In genomic region chr17:36074365-36074764, GRCh38 we compare ENCODE assay signal across 20 cellular contexts. TPM values are rescaled to one million over a fixed set of nuclear protein-coding genes. Genes with fewer than 3 reads are reported as not detected.
A peak's percentile ranks its signal among the peaks of the same experiment; 100 is the strongest.
DNase-seq lines count a peak whose midpoint lies in the region; ATAC-seq and TF ChIP-seq lines count a peak whose summit lies in the region.
"Had no signal": no experiment of that assay in that cellular context is flagged by ENCODE, and none has a peak within 500 bp of the region (broad histone marks: within the 10 kb centered on the region; RNA-seq: fewer than 3 reads in every experiment).

No MANE protein-coding gene starts in this region.

- no peaks in the 10 kb centered on the region for H3K4me1 ChIP-seq in heart left ventricle
- H3K4me1 ChIP-seq: Caco-2 had no signal

- intact Hi-C loops in activated naive CD4-positive, alpha-beta T cell treated with anti-CD3 and anti-CD28 coated beads for 36 hours (cut with micrococcal nuclease), result loop anchor here (10.0 kb wide), 1 partner anchor 220 kb away; no protein-coding TSS in a partner anchor
- intact Hi-C loops in heart left ventricle (cut with DNase I), result loop anchor here in 5 of 10 donors (5.0 to 10.0 kb wide), 4 partner anchors 52 to 107 kb away; no protein-coding TSS in a partner anchor

- H3K27ac ChIP-seq in heart left ventricle, result no peak overlapping the region
- H3K27ac ChIP-seq: GM23248 had no signal

- peaks cover 0 to 8% (median 3%) of the 10 kb centered on the region in 12 donors for H3K9me3 ChIP-seq in heart left ventricle
- H3K9me3 ChIP-seq: Caco-2 had no signal

- no peak for DNase-seq in activated naive CD4-positive, alpha-beta T cell treated with anti-CD3 and anti-CD28 coated beads for 36 hours
- no peak for DNase-seq in activated naive CD4-positive, alpha-beta T cell (lab: John Stamatoyannopoulos, UW)
- no peak for DNase-seq in stimulated activated naive CD8-positive, alpha-beta T cell treated with anti-CD3 and anti-CD28 coated beads, Interleukin-15, Interleukin-2, amounts not matched to agents 100 U/mL and 50 U/mL, for 24 hours
- no peak for DNase-seq in heart left ventricle
- DNase-seq in effector CD4-positive, alpha-beta T cell, result no peak
- DNase-seq in GM03348 (ENCODE audit: low spot score), result no peak
- DNase-seq: Caco-2; DMS153; GM23248; HCEC 1CT; NCI-H1105 treated with DMSO at 0.1 percent for 48 hours; NCI-H187; NCI-H69; NK-92 treated with Interleukin-12 subunit alpha and Interleukin-12 subunit beta, amount 100 ng/mL, for 24 hours; OCI-M1; RPMI8226; SIG-M5 had no signal

- peak overlapping the region; percentile 47 for H3K27ac Mint-ChIP-seq in activated naive CD4-positive, alpha-beta T cell treated with anti-CD3 and anti-CD28 coated beads for 36 hours
- peak overlapping the region; percentile 52 for H3K27ac Mint-ChIP-seq in activated T-helper 17 cell treated with anti-CD3 and anti-CD28 coated beads, Interleukin-2, amount 50 U/mL, for 72 hours

- peaks cover 5% of the 10 kb centered on the region for H3K4me1 Mint-ChIP-seq in activated naive CD4-positive, alpha-beta T cell treated with anti-CD3 and anti-CD28 coated beads for 36 hours (ENCODE audit: low read depth)
- no peaks in the 10 kb centered on the region for H3K4me1 Mint-ChIP-seq in activated T-helper 17 cell treated with anti-CD3 and anti-CD28 coated beads, Interleukin-2, amount 50 U/mL, for 72 hours

- ATAC-seq in HG02610 (IDR thresholded peaks at IDR 0.05; ENCODE audit: unreplicated experiment) (peak; percentile 66), heart left ventricle (no peak)
- peak; percentile 89 for ATAC-seq in activated T-helper 17 cell treated with anti-CD3 and anti-CD28 coated beads, Interleukin-2, amount 50 U/mL, for 72 hours (replicated peaks)
- peak; percentile 66 for ATAC-seq in stimulated activated naive CD8-positive, alpha-beta T cell treated with anti-CD3 and anti-CD28 coated beads, Interleukin-15, Interleukin-2, amounts not matched to agents 100 U/mL and 50 U/mL, for 24 hours

- WGBS in heart left ventricle, 4 donors, result 82 to 93% (median 89%) methylated on average over 1 of the region's 1 CpG

- H3K36me3 Mint-ChIP-seq in activated naive CD4-positive, alpha-beta T cell treated with anti-CD3 and anti-CD28 coated beads for 36 hours (ENCODE audit: low read depth), result no peaks in the 10 kb centered on the region
- H3K36me3 Mint-ChIP-seq in activated T-helper 17 cell treated with anti-CD3 and anti-CD28 coated beads, Interleukin-2, amount 50 U/mL, for 72 hours (ENCODE audit: low read depth), result no peaks in the 10 kb centered on the region

- no peaks in the 10 kb centered on the region for H3K9me3 Mint-ChIP-seq in activated naive CD4-positive, alpha-beta T cell treated with anti-CD3 and anti-CD28 coated beads for 36 hours
- no peaks in the 10 kb centered on the region for H3K9me3 Mint-ChIP-seq in activated T-helper 17 cell treated with anti-CD3 and anti-CD28 coated beads, Interleukin-2, amount 50 U/mL, for 72 hours

- TF ChIP-seq CTCF in heart left ventricle (IDR thresholded peaks at IDR 0.05), result no peak

- no peak overlapping the region for H3K4me3 ChIP-seq in heart left ventricle
- H3K4me3 ChIP-seq: GM23248 had no signal

- no peak overlapping the region for H3K4me3 Mint-ChIP-seq in activated naive CD4-positive, alpha-beta T cell treated with anti-CD3 and anti-CD28 coated beads for 36 hours
- H3K4me3 Mint-ChIP-seq in activated T-helper 17 cell treated with anti-CD3 and anti-CD28 coated beads, Interleukin-2, amount 50 U/mL, for 72 hours, result no peak overlapping the region

- no peak for TF ChIP-seq POLR2A in heart left ventricle (IDR thresholded peaks at IDR 0.05)

- peaks cover 5% of the 10 kb centered on the region for H3K27me3 Mint-ChIP-seq in activated naive CD4-positive, alpha-beta T cell treated with anti-CD3 and anti-CD28 coated beads for 36 hours (ENCODE audit: low read depth)
- H3K27me3 Mint-ChIP-seq in activated T-helper 17 cell treated with anti-CD3 and anti-CD28 coated beads, Interleukin-2, amount 50 U/mL, for 72 hours, result peaks cover 22% of the 10 kb centered on the region

- H3K36me3 ChIP-seq in heart left ventricle, result no peaks in the 10 kb centered on the region

- peaks cover 0 to 3% (median 0%) of the 10 kb centered on the region in 9 donors for H3K27me3 ChIP-seq in heart left ventricle

- CTCF ChIA-PET in activated naive CD4-positive, alpha-beta T cell treated with anti-CD3 and anti-CD28 coated beads for 36 hours (lab: Charles Lee), result interaction anchor here (1.2 to 4.5 kb wide), 5 partner anchors 10 to 105 kb away, joined by 4 to 44 read pairs (median 7); no protein-coding TSS in a partner anchor

RNA-seq across cellular contexts. Expression of gene CCL18, which starts 10.3 kb away (rescaled TPM):
- total RNA-seq in activated naive CD4-positive, alpha-beta T cell treated with anti-CD3 and anti-CD28 coated beads for 36 hours, result not detected
- total RNA-seq in activated T-helper 17 cell treated with anti-CD3 and anti-CD28 coated beads, Interleukin-2, amount 50 U/mL, for 72 hours, result not detected
- total RNA-seq in heart left ventricle, result 10 to 100 TPM in 2 of 9 donors, 1 to 10 TPM in 5, under 1 TPM in 2; 0.40 to 31.9 (median 4.1) TPM
- under 1 TPM; 0.30 to 0.53 TPM for polyA plus RNA-seq in heart left ventricle
- total RNA-seq: Caco-2, GM23248, LHCN-M2 had no signal
- polyA plus RNA-seq: GM23248 had no signal

RNA-seq across cellular contexts. Expression of gene CCL3, which starts 15.6 kb away (rescaled TPM):
- 1 to 10 TPM; 8.3 TPM for total RNA-seq in activated naive CD4-positive, alpha-beta T cell treated with anti-CD3 and anti-CD28 coated beads for 36 hours
- 100 to 1,000 TPM in 1 of 2 donors, 10 to 100 TPM in 1; 75.4 to 108 TPM for total RNA-seq in activated T-helper 17 cell treated with anti-CD3 and anti-CD28 coated beads, Interleukin-2, amount 50 U/mL, for 72 hours
- total RNA-seq in heart left ventricle, result 10 to 100 TPM in 1 of 9 donors, 1 to 10 TPM in 1, under 1 TPM in 4, not detected in 3; 0.21 to 22.5 (median 0.65) TPM
- under 1 TPM; 0.30 to 0.61 TPM for polyA plus RNA-seq in heart left ventricle
- total RNA-seq: Caco-2, GM23248, LHCN-M2 had no signal
- polyA plus RNA-seq: GM23248 had no signal

RNA-seq across cellular contexts. Expression of gene CCL4, which starts 29.3 kb away (rescaled TPM):
- 1 to 10 TPM; 4.6 to 5.5 TPM for total RNA-seq in activated naive CD4-positive, alpha-beta T cell treated with anti-CD3 and anti-CD28 coated beads for 36 hours
- 10 to 100 TPM; 26.1 to 73.9 TPM for total RNA-seq in activated T-helper 17 cell treated with anti-CD3 and anti-CD28 coated beads, Interleukin-2, amount 50 U/mL, for 72 hours
- 10 to 100 TPM in 2 of 9 donors, 1 to 10 TPM in 2, under 1 TPM in 2, not detected in 3; 0.29 to 23.9 (median 1.5) TPM for total RNA-seq in heart left ventricle
- 1 to 10 TPM in 1 of 2 donors, under 1 TPM in 1; 0.72 to 1.2 TPM for polyA plus RNA-seq in heart left ventricle
- total RNA-seq: Caco-2, GM23248, LHCN-M2 had no signal
- polyA plus RNA-seq: GM23248 had no signal

RNA-seq across cellular contexts. Expression of gene CCL23, which starts 56.6 kb away (rescaled TPM):
- total RNA-seq in activated naive CD4-positive, alpha-beta T cell treated with anti-CD3 and anti-CD28 coated beads for 36 hours, result not detected
- total RNA-seq in activated T-helper 17 cell treated with anti-CD3 and anti-CD28 coated beads, Interleukin-2, amount 50 U/mL, for 72 hours, result not detected
- total RNA-seq in heart left ventricle, result 1 to 10 TPM in 1 of 9 donors, not detected in 8; 5.2 TPM
- under 1 TPM in 1 of 2 donors, not detected in 1; 0.42 TPM for polyA plus RNA-seq in heart left ventricle
- total RNA-seq: Caco-2, GM23248, LHCN-M2 had no signal
- polyA plus RNA-seq: GM23248 had no signal

Comparison
In these comparisons a context has a peak if more than half of its experiments do, and no peak if none do; other contexts are left out.
1. ATAC-seq: peak in HG02610 (single experiment), activated T-helper 17 cell treated with anti-CD3 and anti-CD28 coated beads, Interleukin-2, amount 50 U/mL, for 72 hours (single experiment) and stimulated activated naive CD8-positive, alpha-beta T cell treated with anti-CD3 and anti-CD28 coated beads, Interleukin-15, Interleukin-2, amounts not matched to agents 100 U/mL and 50 U/mL, for 24 hours (single experiment); none in heart left ventricle (0 of 4).